In genomic region chr20:14336667-14337066, GRCh38 we compare ENCODE assay signal across 8 cellular contexts. TPM values are rescaled to one million over a fixed set of nuclear protein-coding genes. Genes with fewer than 3 reads are reported as not detected.
DNase-seq lines count a peak whose midpoint lies in the region; ATAC-seq and TF ChIP-seq lines count a peak whose summit lies in the region.

No MANE protein-coding gene starts in this region.

- H3K27me3 ChIP-seq in H9 (ENCODE audit: insufficient read depth, low read length), result no peaks in the 10 kb centered on the region

- H3K27ac ChIP-seq in H9 (ENCODE audit: insufficient read length, low read depth, low read length), result no peak overlapping the region
- H3K27ac ChIP-seq in VCaP, result peak overlapping the region; percentile 66
- H3K27ac ChIP-seq in skin epidermis, result peak overlapping the region in 18 of 21 experiments; percentile 4 to 74 (median 56)

- no peak for DNase-seq in H9
- DNase-seq in NCI-H526 treated with DMSO at 0.1 percent for 48 hours (lab: John Stamatoyannopoulos, UW), result no peak
- no peak for DNase-seq in stimulated activated CD4-positive, alpha-beta T cell treated with anti-CD3 and anti-CD28 coated beads, Interleukin-1b, Interleukin-23, amount 100 ng/mL, for 48 hours
- DNase-seq in activated T-cell treated with anti-CD3 and anti-CD28 coated beads for 4 hours, result no peak

- H3K4me2 ChIP-seq in H9 (ENCODE audit: insufficient read depth, insufficient read length, low read length), result peak overlapping the region; percentile 56

- H3K27me3 Mint-ChIP-seq in H9 (ENCODE audit: low read depth), result no peaks in the 10 kb centered on the region; the same call in 1 of the 2 replicates

- no peak overlapping the region for H4K91ac ChIP-seq in H9 (ENCODE audit: insufficient read length, low read depth, low read length)

- no peak overlapping the region for H4K5ac ChIP-seq in H9 (ENCODE audit: insufficient read length, low read depth, low read length)

- H3K18ac ChIP-seq in H9 (ENCODE audit: insufficient read length, low read depth, low read length), result no peak overlapping the region

- H3K9ac ChIP-seq in H9 (ENCODE audit: extremely low read depth, insufficient read length, low read length), result no peak overlapping the region

- no peak for ATAC-seq in GM18873 (IDR thresholded peaks at IDR 0.05; ENCODE audit: low FRiP score, unreplicated experiment)

- H2BK15ac ChIP-seq in H9 (ENCODE audit: low read depth, low read length), result no peak overlapping the region

- H4K8ac ChIP-seq in H9 (replicated peaks; ENCODE audit: insufficient read length, low read depth, low read length), result no peak overlapping the region

- TF ChIP-seq CTCF in H9 (conservative IDR thresholded peaks at IDR 0.05) (no peak), VCaP (conservative IDR thresholded peaks at IDR 0.05) (no peak; the same call in 1 of the 2 replicates)

- no peak overlapping the region for H3K4ac ChIP-seq in H9 (ENCODE audit: low read depth, low read length)

- no peak overlapping the region for H2BK120ac ChIP-seq in H9 (ENCODE audit: low read depth, low read length, poor library complexity, severe bottlenecking)

- no peak overlapping the region for H3T11ph ChIP-seq in H9 (ENCODE audit: low read length)

- peaks cover 4% of the 10 kb centered on the region for H3K23me2 ChIP-seq in H9 (ENCODE audit: insufficient read length, low read depth, low read length, poor library complexity, severe bottlenecking)

- no peaks in the 10 kb centered on the region for H4K20me1 ChIP-seq in H9 (ENCODE audit: control insufficient read depth, insufficient read depth, insufficient read length)

- H3K14ac ChIP-seq in H9 (ENCODE audit: insufficient read depth, low read length), result no peak overlapping the region

- H2BK5ac ChIP-seq in H9 (ENCODE audit: insufficient read length, low read length), result no peak overlapping the region

- no peak overlapping the region for H2BK12ac ChIP-seq in H9 (ENCODE audit: insufficient read length, low read depth, low read length)

- no peaks in the 10 kb centered on the region for H3K36me3 Mint-ChIP-seq in H9 (ENCODE audit: insufficient read depth in 1 of 3, low read depth in 3 of 3)

- H3K56ac ChIP-seq in H9 (ENCODE audit: insufficient read length, low read depth, low read length), result no peak overlapping the region

- no CpG with 5 or more reads among the region's 4 CpGs for WGBS in H9 (ENCODE audit: extremely low coverage, insufficient read length, low lambda C conversion rate)

- H3K4me1 ChIP-seq in H9 (ENCODE audit: insufficient read depth, low read length), result 0 out of 2 replicates have a peak, but pooled peaks cover 1% of the 10 kb centered on the region

- no peak overlapping the region for H2AFZ ChIP-seq in H9 (ENCODE audit: low read length)

- H3K23ac ChIP-seq in H9 (ENCODE audit: insufficient read length, low read depth, low read length), result no peak overlapping the region

- H2AK5ac ChIP-seq in H9 (ENCODE audit: insufficient read length, low read length), result no peak overlapping the region

- no peaks in the 10 kb centered on the region for H3K9me3 ChIP-seq in H9 (ENCODE audit: control insufficient read depth, low read depth, low read length)
- H3K9me3 ChIP-seq in iPS-18c (ENCODE audit: control insufficient read depth, insufficient read depth, low read length), result no peaks in the 10 kb centered on the region

- no peak overlapping the region for H3K27ac Mint-ChIP-seq in H9

- H3K9me3 Mint-ChIP-seq in H9, result no peaks in the 10 kb centered on the region

- H3K4me3 ChIP-seq in iPS-18c (ENCODE audit: insufficient read depth, low read depth, low read length) (peak overlapping the region; percentile 34; the same call in 1 of the 2 replicates), skin epidermis (peak overlapping the region; percentile 7 to 47 (median 28))

- peaks cover 34 to 35% of the 10 kb centered on the region in 2 experiments for H3K4me1 Mint-ChIP-seq in H9

- H3K79me2 ChIP-seq in H9 (ENCODE audit: insufficient read depth, low read length), result no peaks in the 10 kb centered on the region

- H3K4me3 Mint-ChIP-seq in H9, result peak overlapping the region in 1 of 2 experiments; percentile 67; a peak in 3 of 5 replicates

- H2BK20ac ChIP-seq in H9 (ENCODE audit: low read depth, low read length, poor library complexity, severe bottlenecking), result no peak overlapping the region

- no peaks in the 10 kb centered on the region for H3K79me1 ChIP-seq in H9 (ENCODE audit: insufficient read depth, low read depth, low read length, poor library complexity, severe bottlenecking)

RNA-seq across cellular contexts. Expression of gene FLRT3, which starts 0.7 kb away (rescaled TPM):
- total RNA-seq in H9 (2021), result 2.1 TPM in 2 replicates
